ENCODE assay signal across 10 cellular contexts in the genomic region with DNA sequence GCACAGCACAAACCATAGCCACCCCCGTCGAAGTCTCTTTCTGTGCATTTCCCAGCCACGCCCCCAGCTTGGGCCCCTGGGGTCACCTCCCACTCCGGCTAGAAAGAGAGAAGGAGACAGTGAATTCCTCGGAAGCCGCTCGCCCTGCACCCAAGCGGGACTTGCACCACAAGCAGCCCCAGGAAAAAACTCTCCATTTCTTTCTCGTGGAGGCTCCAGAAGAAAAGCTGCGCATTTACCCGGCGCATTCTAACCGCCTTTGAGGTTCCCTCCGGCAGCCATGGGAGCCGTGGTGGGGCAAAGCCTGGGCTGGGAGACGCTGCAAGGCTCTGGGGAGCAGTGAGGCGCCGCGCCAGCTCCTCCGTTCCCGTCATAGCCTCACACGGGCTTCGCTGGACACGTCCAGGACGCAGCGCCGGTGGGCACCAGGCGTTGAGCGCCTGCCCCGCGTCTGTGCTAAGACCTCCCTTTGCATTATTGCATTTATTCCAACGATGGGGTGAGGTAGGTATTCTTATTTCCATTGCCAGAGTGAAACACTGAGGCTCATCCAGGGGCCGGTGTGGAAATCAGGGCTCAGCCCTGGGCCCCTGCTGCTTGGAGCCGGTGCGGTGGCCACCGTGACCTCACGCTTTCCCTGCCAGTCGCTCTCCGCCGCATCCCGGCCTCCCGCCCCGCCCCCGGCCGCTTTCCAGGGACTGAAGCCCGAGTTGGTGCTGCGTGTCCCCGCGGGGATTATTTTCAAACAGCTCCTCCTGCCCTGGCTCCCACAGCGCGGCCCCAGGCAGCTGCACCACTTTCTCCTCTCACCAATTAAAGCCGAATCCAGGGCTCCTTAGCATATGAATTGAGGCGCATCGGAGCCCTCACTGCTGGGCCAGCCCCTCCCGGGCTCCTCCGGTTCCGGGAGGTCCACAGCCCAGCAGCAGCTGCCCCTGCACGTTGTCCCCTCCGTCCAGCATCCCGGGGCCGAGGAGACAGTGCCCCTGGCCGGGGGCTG.
DNase-seq lines count a peak whose midpoint lies in the region; ATAC-seq and TF ChIP-seq lines count a peak whose summit lies in the region.
"Had no signal": no experiment of that assay in that cellular context is flagged by ENCODE, and none has a peak within 500 bp of the region (broad histone marks: within the 10 kb centered on the region; RNA-seq: fewer than 3 reads in every experiment).

No MANE protein-coding gene starts in this region.

- no peak overlapping the region for H3K27ac Mint-ChIP-seq in activated CD8-positive, alpha-beta T cell treated with anti-CD3 and anti-CD28 coated beads, Interleukin-2, amount 10 ng/mL, durations not matched to agents 7 days and 5 days
- H3K27ac Mint-ChIP-seq: activated B cell treated with CpG ODN at 0.5 μM for 24 hours; effector memory CD8-positive, alpha-beta T cell had no signal

- H3K27me3 ChIP-seq in HUES64 (ENCODE audit: insufficient read depth, low read length) (peaks cover 31% of the 10 kb centered on the region), iPS-18a (ENCODE audit: control insufficient read depth, insufficient read depth, low read length) (peaks cover 36% of the 10 kb centered on the region), rectal smooth muscle tissue (ENCODE audit: control insufficient read depth, insufficient read depth, low read length) (peaks cover 5% of the 10 kb centered on the region)

- H3K4me1 ChIP-seq in HUES64 (ENCODE audit: insufficient read depth, low read length) (peaks cover 34% of the 10 kb centered on the region), iPS-18a (ENCODE audit: control insufficient read depth, low read depth, low read length) (peaks cover 34% of the 10 kb centered on the region), rectal smooth muscle tissue (ENCODE audit: control insufficient read depth, insufficient read depth, low read length) (peaks cover 3% of the 10 kb centered on the region)

- H3K9ac ChIP-seq in HUES64 (ENCODE audit: low read depth, low read length) (peak overlapping the region; percentile 62), iPS-18a (ENCODE audit: low read length) (peak overlapping the region; percentile 40), rectal smooth muscle tissue (ENCODE audit: low read length) (no peak overlapping the region)

- in situ Hi-C loops in astrocyte of the cerebellum (cut with HindIII; ENCODE audit: low sequenced_read_pairs): no loop called here

- H3K4me3 Mint-ChIP-seq in activated CD8-positive, alpha-beta T cell treated with anti-CD3 and anti-CD28 coated beads, Interleukin-2, amount 10 ng/mL, durations not matched to agents 7 days and 5 days: no peak overlapping the region
- H3K4me3 Mint-ChIP-seq: activated B cell treated with CpG ODN at 0.5 μM for 24 hours; effector memory CD8-positive, alpha-beta T cell had no signal

- H3K9me3 ChIP-seq in HUES64 (ENCODE audit: insufficient read depth, low read depth, low read length): no peaks in the 10 kb centered on the region
- no peaks in the 10 kb centered on the region for H3K9me3 ChIP-seq in iPS-18a (ENCODE audit: control insufficient read depth, low read depth, low read length)

- H3K36me3 Mint-ChIP-seq in activated CD8-positive, alpha-beta T cell treated with anti-CD3 and anti-CD28 coated beads, Interleukin-2, amount 10 ng/mL, durations not matched to agents 7 days and 5 days (ENCODE audit: low read depth): no peaks in the 10 kb centered on the region

- H3K36me3 ChIP-seq in HUES64 (ENCODE audit: insufficient read depth, low read length) (no peaks in the 10 kb centered on the region), iPS-18a (ENCODE audit: control insufficient read depth, low read depth, low read length) (no peaks in the 10 kb centered on the region), rectal smooth muscle tissue (ENCODE audit: control insufficient read depth, insufficient read depth, low read length) (no peaks in the 10 kb centered on the region)

- peaks cover 50% of the 10 kb centered on the region for H3K27me3 Mint-ChIP-seq in activated CD8-positive, alpha-beta T cell treated with anti-CD3 and anti-CD28 coated beads, Interleukin-2, amount 10 ng/mL, durations not matched to agents 7 days and 5 days (ENCODE audit: low read depth)

- WGBS in HUES64: under 1% methylated on average over 62 of the region's 62 CpGs

- ATAC-seq in activated CD8-positive, alpha-beta T cell treated with anti-CD3 and anti-CD28 coated beads, Interleukin-2, amount 10 ng/mL, durations not matched to agents 7 days and 5 days: no peak
- ATAC-seq: effector memory CD8-positive, alpha-beta T cell had no signal

- POLR2A ChIA-PET in activated CD8-positive, alpha-beta T cell treated with anti-CD3 and anti-CD28 coated beads, Interleukin-2, amount 10 ng/mL, durations not matched to agents 7 days and 5 days (lab: Charles Lee): no interaction called here

- H3K27ac ChIP-seq in HUES64 (ENCODE audit: low read depth, low read length) (peak overlapping the region; percentile 62; the same call in 1 of the 2 replicates), iPS-18a (ENCODE audit: low read length) (no peak overlapping the region), rectal smooth muscle tissue (ENCODE audit: low read depth, low read length) (no peak overlapping the region)

- H3K4me1 Mint-ChIP-seq in activated CD8-positive, alpha-beta T cell treated with anti-CD3 and anti-CD28 coated beads, Interleukin-2, amount 10 ng/mL, durations not matched to agents 7 days and 5 days (ENCODE audit: low read depth): no peaks in the 10 kb centered on the region
- H3K4me1 Mint-ChIP-seq: activated B cell treated with CpG ODN at 0.5 μM for 24 hours had no signal

- CTCF ChIA-PET in activated CD8-positive, alpha-beta T cell treated with anti-CD3 and anti-CD28 coated beads, Interleukin-2, amount 10 ng/mL, durations not matched to agents 7 days and 5 days (lab: Charles Lee): no interaction called here

- H3K4me3 ChIP-seq in HUES64 (ENCODE audit: low read length) (peak overlapping the region; percentile 60), astrocyte of the cerebellum (ENCODE audit: low read depth, low read length) (peak overlapping the region; percentile 28), iPS-18a (ENCODE audit: low read length) (peak overlapping the region; percentile 64), rectal smooth muscle tissue (ENCODE audit: low read length) (peak overlapping the region; percentile 61)

- DNase-seq in astrocyte of the cerebellum (ENCODE audit: low read depth) (no peak), NCI-H187 (lab: John Stamatoyannopoulos, UW) (no peak), NOMO-1 (lab: John Stamatoyannopoulos, UW; ENCODE audit: unreplicated experiment in 2 of 2) (no peak), DMS114 treated with DMSO at 0.1 percent for 48 hours (lab: John Stamatoyannopoulos, UW; ENCODE audit: unreplicated experiment) (no peak)
- no peak for DNase-seq in activated CD8-positive, alpha-beta T cell treated with anti-CD3 and anti-CD28 coated beads, Interleukin-2, amount 10 ng/mL, durations not matched to agents 7 days and 5 days
- DNase-seq: activated B cell treated with CpG ODN at 0.5 μM for 24 hours; effector memory CD8-positive, alpha-beta T cell had no signal

- no peaks in the 10 kb centered on the region for H3K9me3 Mint-ChIP-seq in activated CD8-positive, alpha-beta T cell treated with anti-CD3 and anti-CD28 coated beads, Interleukin-2, amount 10 ng/mL, durations not matched to agents 7 days and 5 days (ENCODE audit: insufficient read depth)
- H3K9me3 Mint-ChIP-seq: activated B cell treated with CpG ODN at 0.5 μM for 24 hours had no signal

- TF ChIP-seq CTCF in astrocyte of the cerebellum (IDR thresholded peaks at IDR 0.05; ENCODE audit: low read depth, low read length, missing control alignments): no peak
